In genomic region chr6:16521528-16521927, GRCh38 we compare ENCODE assay signal across 19 cellular contexts.
A peak's percentile ranks its signal among the peaks of the same experiment; 100 is the strongest.
DNase-seq lines count a peak whose midpoint lies in the region; ATAC-seq and TF ChIP-seq lines count a peak whose summit lies in the region.
"Had no signal": no experiment of that assay in that cellular context is flagged by ENCODE, and none has a peak within 500 bp of the region (broad histone marks: within the 10 kb centered on the region; RNA-seq: fewer than 3 reads in every experiment).

No MANE protein-coding gene starts in this region.

- H3K27me3 ChIP-seq in brain microvascular endothelial cell (replicated peaks) = no peaks in the 10 kb centered on the region
- H3K27me3 ChIP-seq in transverse colon = no peaks in the 10 kb centered on the region

- no peak for TF ChIP-seq EP300 in transverse colon (IDR thresholded peaks at IDR 0.05; ENCODE audit: low read depth)

- TF ChIP-seq POLR2A in transverse colon (IDR thresholded peaks at IDR 0.05) = no peak

- 82 to 95% methylated on average over 5 to 7 of the region's 7 CpGs for WGBS in transverse colon (ENCODE audit: low coverage in 1 of 2), 2 donors

- H3K36me3 ChIP-seq in OCI-LY7 (ENCODE audit: insufficient read depth, low read length) = no peaks in the 10 kb centered on the region
- H3K36me3 ChIP-seq in brain microvascular endothelial cell (replicated peaks) = peaks cover 7% of the 10 kb centered on the region
- peaks cover 0 to 3% (median 0%) of the 10 kb centered on the region in 4 donors for H3K36me3 ChIP-seq in transverse colon

- no peak overlapping the region for H2AFZ ChIP-seq in OCI-LY7 (ENCODE audit: low read length)
- H2AFZ ChIP-seq: GM23248 had no signal

- H3K4me3 ChIP-seq in OCI-LY7 (ENCODE audit: low read depth, low read length, poor library complexity, severe bottlenecking) (no peak overlapping the region), brain microvascular endothelial cell (ENCODE audit: low read depth, low read length) (no peak overlapping the region), transverse colon (no peak overlapping the region)
- H3K4me3 ChIP-seq: GM12878, GM23248 had no signal

- H3K9me3 ChIP-seq in OCI-LY7 (ENCODE audit: low read length) (no peaks in the 10 kb centered on the region), transverse colon (no peaks in the 10 kb centered on the region)

- no peak overlapping the region for H3K4me2 ChIP-seq in OCI-LY7 (ENCODE audit: low read length)

- POLR2A ChIA-PET in OCI-LY7 (lab: Charles Lee) = interaction anchor here (1.2 to 1.4 kb wide), 2 partner anchors 9 to 17 kb away, joined by 3 to 4 read pairs; no protein-coding TSS in a partner anchor

- H3K4me1 ChIP-seq in OCI-LY7 (ENCODE audit: insufficient read depth, low read length, poor library complexity, severe bottlenecking) (no peaks in the 10 kb centered on the region), transverse colon (peaks cover 0 to 4% (median 0%) of the 10 kb centered on the region in 4 donors)

- DNase-seq in OCI-LY7 (ENCODE audit: low spot score) (peak; percentile 7), brain microvascular endothelial cell (no peak), transverse colon (peak; percentile 42), EL (no peak), RKO (ENCODE audit: low spot score) (no peak)
- DNase-seq in stimulated activated CD4-positive, alpha-beta T cell treated with anti-CD3 and anti-CD28 coated beads, Interleukin-2, amount 100 ng/mL, for 48 hours = no peak
- DNase-seq: C1 segment of cervical spinal cord; Calu3; CD4-positive, alpha-beta memory T cell; COR-L47; DMS53; DMS79 treated with DMSO at 0.1 percent for 48 hours; GDM1; H7; HCEC 1CT had no signal

- no peaks in the 10 kb centered on the region for H4K20me1 ChIP-seq in OCI-LY7 (ENCODE audit: insufficient read depth, low read length)

- no peak for TF ChIP-seq CTCF in OCI-LY7 (conservative IDR thresholded peaks at IDR 0.05; ENCODE audit: low read length)
- TF ChIP-seq CTCF in brain microvascular endothelial cell (IDR thresholded peaks at IDR 0.05; ENCODE audit: low read depth, low read length, missing control alignments) = no peak
- TF ChIP-seq CTCF in transverse colon (IDR thresholded peaks at IDR 0.05) = no peak

- in situ Hi-C loops in brain microvascular endothelial cell (cut with HindIII; ENCODE audit: low pct_ligation_motif_present, low sequenced_read_pairs) = no loop called here
- in situ Hi-C loops in transverse colon (cut with MboI; ENCODE audit: low pct_ligation_motif_present in 1 of 4, low pct_unique_long_range_greater_than_20kb in 1 of 4, low sequenced_read_pairs in 3 of 4) = loop anchor here in 1 of 4 donors (25.0 kb wide), 2 partner anchors 184 to 441 kb away; no protein-coding TSS in a partner anchor

- CTCF ChIA-PET in OCI-LY7 (lab: Charles Lee; ENCODE audit: unreplicated experiment) = no interaction called here

- H3K9me2 ChIP-seq in OCI-LY7 (ENCODE audit: insufficient read depth, low read length) = no peaks in the 10 kb centered on the region

- intact Hi-C loops in OCI-LY7 (cut with micrococcal nuclease; ENCODE audit: unreplicated experiment) (no loop called here), transverse colon (cut with DNase I; ENCODE audit: low total_unique reads) (no loop called here)

- no TSS peak for BruUV-seq in OCI-LY7 (replicated peaks; lab: Mats Ljungman, UMichigan)

- no peaks in the 10 kb centered on the region for H3K79me2 ChIP-seq in OCI-LY7 (ENCODE audit: insufficient read depth, low read depth, low read length)

- peak; percentile 38 for ATAC-seq in HG02798 (IDR thresholded peaks at IDR 0.05; ENCODE audit: poor library complexity, unreplicated experiment)
- no peak for ATAC-seq in GM19397 (IDR thresholded peaks at IDR 0.05; ENCODE audit: unreplicated experiment)
- ATAC-seq: GM12878 had no signal

- H3K27ac ChIP-seq in OCI-LY7 (ENCODE audit: low read depth, low read length, poor library complexity, severe bottlenecking) (no peak overlapping the region), brain microvascular endothelial cell (peak overlapping the region; percentile 100), transverse colon (no peak overlapping the region)
- H3K27ac ChIP-seq: GM23248 had no signal

Comparison
In these comparisons a context has a peak if more than half of its experiments do, and no peak if none do; other contexts are left out.
1. DNase-seq: peak in OCI-LY7 (single experiment) and transverse colon (single experiment); none in brain microvascular endothelial cell (single experiment), stimulated activated CD4-positive, alpha-beta T cell treated with anti-CD3 and anti-CD28 coated beads, Interleukin-2, amount 100 ng/mL, for 48 hours (0 of 2), EL (single experiment) and RKO (single experiment).